ENCODE assay signal across 18 cellular contexts in the genomic region with DNA sequence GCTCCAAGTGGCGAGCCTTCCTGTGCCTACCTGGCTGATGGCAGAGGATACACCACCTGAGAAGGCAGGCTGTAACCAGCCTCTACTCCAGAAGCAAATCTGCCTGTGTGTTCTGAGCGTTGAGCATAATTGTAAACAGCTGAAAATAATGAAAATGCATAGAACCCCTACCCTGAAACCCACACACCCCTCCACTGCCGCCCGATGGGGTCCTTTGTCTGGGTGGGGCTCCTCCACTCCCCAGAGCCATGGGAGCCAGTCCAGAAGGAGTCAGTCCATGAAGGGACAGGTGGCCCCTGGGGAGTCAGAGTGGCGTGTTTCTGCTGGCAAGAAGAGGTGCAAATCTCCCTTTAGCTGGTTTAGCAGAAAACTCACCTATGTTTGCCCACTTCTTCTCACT. TPM values are rescaled to one million over a fixed set of nuclear protein-coding genes. Genes with fewer than 3 reads are reported as not detected.
A peak's percentile ranks its signal among the peaks of the same experiment; 100 is the strongest.
DNase-seq lines count a peak whose midpoint lies in the region; ATAC-seq and TF ChIP-seq lines count a peak whose summit lies in the region.
"Had no signal": no experiment of that assay in that cellular context is flagged by ENCODE, and none has a peak within 500 bp of the region (broad histone marks: within the 10 kb centered on the region; RNA-seq: fewer than 3 reads in every experiment).

No MANE protein-coding gene starts in this region.

- H3K27me3 Mint-ChIP-seq in activated CD4-positive, alpha-beta T cell treated with anti-CD3 and anti-CD28 coated beads, Interleukin-2, amount 10 ng/mL, durations not matched to agents 7 days and 5 days: peaks cover 74% of the 10 kb centered on the region
- H3K27me3 Mint-ChIP-seq in endothelial cell (ENCODE audit: unreplicated experiment): peaks cover 38% of the 10 kb centered on the region

- H3K27ac Mint-ChIP-seq in activated CD4-positive, alpha-beta T cell treated with anti-CD3 and anti-CD28 coated beads, Interleukin-2, amount 10 ng/mL, durations not matched to agents 7 days and 5 days: peak overlapping the region; percentile 60
- H3K27ac Mint-ChIP-seq in endothelial cell (ENCODE audit: unreplicated experiment): peak overlapping the region; percentile 18

- H3K4me1 ChIP-seq in neuronal stem cell (ENCODE audit: control insufficient read depth in 2 of 2, insufficient read depth in 1 of 2, low read depth in 1 of 2, low read length in 2 of 2): peaks cover 27 to 28% of the 10 kb centered on the region in 2 donors
- H3K4me1 ChIP-seq in mucosa of descending colon (ENCODE audit: low read depth): no peaks in the 10 kb centered on the region
- H3K4me1 ChIP-seq: A549, BE2C had no signal

- no peak overlapping the region for H3K4me3 Mint-ChIP-seq in activated CD4-positive, alpha-beta T cell treated with anti-CD3 and anti-CD28 coated beads, Interleukin-2, amount 10 ng/mL, durations not matched to agents 7 days and 5 days
- H3K4me3 Mint-ChIP-seq in endothelial cell (ENCODE audit: unreplicated experiment): peak overlapping the region; percentile 37
- H3K4me3 Mint-ChIP-seq: CD4-positive, alpha-beta memory T cell had no signal

- no peak overlapping the region for H2BK12ac ChIP-seq in neuronal stem cell (ENCODE audit: low read length)

- POLR2A ChIA-PET in activated CD4-positive, alpha-beta T cell treated with anti-CD3 and anti-CD28 coated beads, Interleukin-2, amount 10 ng/mL, durations not matched to agents 7 days and 5 days (lab: Charles Lee): no interaction called here

- peak overlapping the region; percentile 30 for H3K18ac ChIP-seq in neuronal stem cell (ENCODE audit: low read length)

- H3K79me1 ChIP-seq in neuronal stem cell (ENCODE audit: low read depth, low read length): no peaks in the 10 kb centered on the region

- no peaks in the 10 kb centered on the region for H3K36me3 Mint-ChIP-seq in activated CD4-positive, alpha-beta T cell treated with anti-CD3 and anti-CD28 coated beads, Interleukin-2, amount 10 ng/mL, durations not matched to agents 7 days and 5 days (ENCODE audit: low read depth)
- no peaks in the 10 kb centered on the region for H3K36me3 Mint-ChIP-seq in endothelial cell (ENCODE audit: low read depth, unreplicated experiment)

- no peak overlapping the region for H2AFZ ChIP-seq in neuronal stem cell (ENCODE audit: low read length)

- no peak overlapping the region for H3K4me2 ChIP-seq in neuronal stem cell (ENCODE audit: insufficient read depth, low read length, poor library complexity, severe bottlenecking)
- H3K4me2 ChIP-seq: A549 had no signal

- H2BK15ac ChIP-seq in neuronal stem cell (ENCODE audit: low read length): no peak overlapping the region

- H2AK5ac ChIP-seq in neuronal stem cell (ENCODE audit: low read depth, low read length): peak overlapping the region; percentile 91

- no peak overlapping the region for H3K4ac ChIP-seq in neuronal stem cell (ENCODE audit: low read length)

- no peaks in the 10 kb centered on the region for H3K4me1 Mint-ChIP-seq in activated CD4-positive, alpha-beta T cell treated with anti-CD3 and anti-CD28 coated beads, Interleukin-2, amount 10 ng/mL, durations not matched to agents 7 days and 5 days
- H3K4me1 Mint-ChIP-seq in endothelial cell (ENCODE audit: unreplicated experiment): peaks cover 38% of the 10 kb centered on the region

- H4K91ac ChIP-seq in neuronal stem cell (ENCODE audit: low read depth, low read length, poor library complexity): no peak overlapping the region

- peaks cover 51 to 97% (median 85%) of the 10 kb centered on the region in 3 experiments for H3K27me3 ChIP-seq in neuronal stem cell (ENCODE audit: control insufficient read depth in 3 of 3, insufficient read depth in 3 of 3, low read depth in 1 of 3, low read length in 3 of 3)

- no peak overlapping the region for H2BK5ac ChIP-seq in neuronal stem cell (ENCODE audit: low read length)

- H4K8ac ChIP-seq in neuronal stem cell (ENCODE audit: low read depth, low read length): no peak overlapping the region

- no CpG with 5 or more reads among the region's 5 CpGs for WGBS in neuronal stem cell (ENCODE audit: extremely low coverage in 2 of 2, insufficient read length in 2 of 2, insufficient replicate concordance in 1 of 2), 2 donors

- H3K4me3 ChIP-seq in neuronal stem cell (ENCODE audit: low read length in 2 of 2) (no peak overlapping the region), mucosa of descending colon (no peak overlapping the region)
- H3K4me3 ChIP-seq: A549 had no signal

- no peak overlapping the region for H3K27ac ChIP-seq in neuronal stem cell (replicated peaks; ENCODE audit: low read length)
- H3K27ac ChIP-seq: A549, C4-2B, HL-60 had no signal

- TF ChIP-seq CTCF in endothelial cell (IDR thresholded peaks at IDR 0.05; ENCODE audit: unreplicated experiment) (no peak), mucosa of descending colon (IDR thresholded peaks at IDR 0.05) (no peak)

- intact Hi-C loops in mucosa of descending colon (cut with DNase I, micrococcal nuclease): no loop called here

- CTCF ChIA-PET in activated CD4-positive, alpha-beta T cell treated with anti-CD3 and anti-CD28 coated beads, Interleukin-2, amount 10 ng/mL, durations not matched to agents 7 days and 5 days (lab: Charles Lee): no interaction called here

- DNase-seq in activated CD4-positive, alpha-beta T cell treated with anti-CD3 and anti-CD28 coated beads, Interleukin-2, amount 10 ng/mL, durations not matched to agents 7 days and 5 days: no peak
- no peak for DNase-seq in activated CD4-positive, alpha-beta T cell treated with anti-CD3 and anti-CD28 coated beads, Interleukin-2, amount 50 U/mL, for 48 hours
- peak; percentile 51 for DNase-seq in NCI-H345 treated with DMSO at 0.1 percent for 48 hours (lab: John Stamatoyannopoulos, UW; ENCODE audit: unreplicated experiment)
- no peak for DNase-seq in endothelial cell (ENCODE audit: low spot score)
- no peak for DNase-seq in neuronal stem cell (ENCODE audit: low spot score)
- no peak for DNase-seq in stimulated activated CD4-positive, alpha-beta T cell treated with anti-CD3 and anti-CD28 coated beads, Interleukin-2, amount 100 ng/mL, for 24 hours
- no peak for DNase-seq in medulla oblongata (ENCODE audit: extremely low spot score)
- DNase-seq in mucosa of descending colon: no peak
- DNase-seq: BE2C; CD4-positive, alpha-beta memory T cell; DND-41; GDM1; HCEC 1CT had no signal

- H3K23ac ChIP-seq in neuronal stem cell (ENCODE audit: low read depth, low read length, poor library complexity): no peak overlapping the region

- no peak for ATAC-seq in mucosa of descending colon
- ATAC-seq: A549 had no signal

- peaks cover 5% of the 10 kb centered on the region for H3K9me3 Mint-ChIP-seq in activated CD4-positive, alpha-beta T cell treated with anti-CD3 and anti-CD28 coated beads, Interleukin-2, amount 10 ng/mL, durations not matched to agents 7 days and 5 days
- no peaks in the 10 kb centered on the region for H3K9me3 Mint-ChIP-seq in endothelial cell (ENCODE audit: unreplicated experiment)

- H3K9ac ChIP-seq in neuronal stem cell (ENCODE audit: low read depth, low read length, poor library complexity): no peak overlapping the region

- H3K36me3 ChIP-seq in neuronal stem cell (replicated peaks in 1 of 2; ENCODE audit: control insufficient read depth in 2 of 2, insufficient read depth in 2 of 2, low read length in 2 of 2) (no peaks in the 10 kb centered on the region), mucosa of descending colon (ENCODE audit: low read depth) (no peaks in the 10 kb centered on the region)
- H3K36me3 ChIP-seq: BE2C had no signal

- H3K9me3 ChIP-seq in neuronal stem cell (replicated peaks in 1 of 2; ENCODE audit: control insufficient read depth in 2 of 2, insufficient read depth in 1 of 2, low read depth in 1 of 2, low read length in 2 of 2) (peaks cover 3 to 5% of the 10 kb centered on the region in 2 donors), mucosa of descending colon (no peaks in the 10 kb centered on the region)
- H3K9me3 ChIP-seq: A549, BE2C had no signal

- no peak overlapping the region for H2BK120ac ChIP-seq in neuronal stem cell (ENCODE audit: low read depth, low read length)

- H3K14ac ChIP-seq in neuronal stem cell (ENCODE audit: low read length): no peak overlapping the region

RNA-seq across cellular contexts. Expression of a gene that starts 8.0 kb away (rescaled TPM):
- not detected for total RNA-seq in activated CD4-positive, alpha-beta T cell treated with anti-CD3 and anti-CD28 coated beads, Interleukin-2, amount 10 ng/mL, durations not matched to agents 7 days and 5 days
- total RNA-seq in endothelial cell (ENCODE audit: unreplicated experiment) (1.7 TPM), mucosa of descending colon (under 1 TPM in 1 of 3 donors, not detected in 2; 0.19 TPM)
- polyA plus RNA-seq in neuronal stem cell (2013, experiment 1 of 2): 12.8 TPM
- polyA plus RNA-seq in neuronal stem cell (2013, experiment 2 of 2): 14.4 TPM
- total RNA-seq: CD4-positive, alpha-beta memory T cell; H4 had no signal
- polyA plus RNA-seq: A549; AG04450; CD4-positive, alpha-beta memory T cell had no signal
